ENCODE assay signal across 1 cellular context in the genomic region with DNA sequence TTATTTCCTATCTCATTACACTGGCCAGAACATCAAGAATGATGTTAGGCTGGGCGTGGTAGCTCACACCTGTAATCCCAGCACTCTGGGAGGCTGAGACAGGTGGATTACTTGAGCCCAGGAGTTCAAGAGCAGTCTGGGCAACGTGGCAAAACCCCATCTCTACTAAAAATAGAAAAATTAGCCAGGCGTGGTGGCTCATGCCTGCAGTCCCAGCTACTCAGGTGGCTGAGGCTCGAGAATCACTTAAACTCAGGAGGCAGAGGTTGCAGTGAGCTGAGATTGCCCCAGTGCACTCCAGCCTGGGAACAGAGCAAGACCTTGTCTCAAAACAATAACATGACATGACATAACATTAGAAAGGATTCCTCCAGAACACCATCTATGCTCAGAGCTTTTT. TPM values are rescaled to one million over a fixed set of nuclear protein-coding genes. Genes with fewer than 3 reads are reported as not detected.
"Had no signal": no experiment of that assay in that cellular context is flagged by ENCODE, and none has a peak within 500 bp of the region (broad histone marks: within the 10 kb centered on the region; RNA-seq: fewer than 3 reads in every experiment).

No MANE protein-coding gene starts in this region.

RNA-seq across cellular contexts. Expression of gene SKA3, which starts 10.7 kb away (rescaled TPM):
- total RNA-seq: thoracic aorta had no signal
